In the genomic region with DNA sequence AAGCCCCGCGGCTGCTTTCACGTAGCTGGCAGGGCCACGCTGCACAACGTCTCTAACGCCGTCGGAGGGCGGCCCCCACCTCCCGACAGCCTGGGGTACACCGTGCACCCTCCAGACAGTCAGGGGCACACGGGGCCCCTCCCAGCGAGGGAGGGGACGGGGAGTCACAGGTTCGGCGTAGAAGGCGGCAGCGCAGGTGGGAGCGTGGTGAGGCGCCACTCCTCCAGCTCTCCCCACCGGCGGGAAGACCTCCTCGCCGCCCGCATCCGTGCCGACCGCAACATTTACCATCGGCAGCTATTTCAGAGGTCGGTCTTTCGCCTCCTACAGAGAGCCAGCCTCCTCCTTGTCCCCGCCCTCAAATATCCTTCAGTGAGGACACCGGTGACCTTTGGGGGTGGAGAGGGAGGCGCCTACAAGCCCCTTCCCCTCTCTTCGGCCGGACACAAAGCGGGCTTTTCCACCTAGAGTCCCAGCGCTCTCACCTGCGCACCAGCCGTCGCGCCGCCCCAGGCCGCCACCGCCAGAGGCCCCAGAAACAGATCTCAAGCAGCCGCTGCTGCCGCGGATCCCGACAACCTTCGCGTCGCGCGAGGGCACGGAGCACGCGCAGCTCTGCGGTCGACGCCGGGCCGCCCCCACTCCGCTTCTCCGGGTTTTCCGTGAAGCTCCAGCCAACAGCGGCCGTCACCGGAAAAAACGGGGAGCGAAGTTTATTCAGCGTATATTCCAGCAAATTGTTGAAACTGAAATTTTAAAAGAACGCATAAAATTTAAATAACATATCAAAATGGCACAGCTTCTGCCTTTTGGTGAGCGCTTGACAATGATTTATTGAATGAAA, we compare ENCODE assay signal across 1 cellular context.
TF ChIP-seq lines count a peak whose summit lies in the region.

A gene (minus strand): TSS at position 600 of the 844 bp plus-strand sequence. CDS start 20,708 bp downstream, outside the sequence.

TF ChIP-seq in K562, 482 proteins besides CTCF, POLR2A, EP300 and RAD21 (continued from another document and continues in another):
- TF ChIP-seq, protein P1, sequence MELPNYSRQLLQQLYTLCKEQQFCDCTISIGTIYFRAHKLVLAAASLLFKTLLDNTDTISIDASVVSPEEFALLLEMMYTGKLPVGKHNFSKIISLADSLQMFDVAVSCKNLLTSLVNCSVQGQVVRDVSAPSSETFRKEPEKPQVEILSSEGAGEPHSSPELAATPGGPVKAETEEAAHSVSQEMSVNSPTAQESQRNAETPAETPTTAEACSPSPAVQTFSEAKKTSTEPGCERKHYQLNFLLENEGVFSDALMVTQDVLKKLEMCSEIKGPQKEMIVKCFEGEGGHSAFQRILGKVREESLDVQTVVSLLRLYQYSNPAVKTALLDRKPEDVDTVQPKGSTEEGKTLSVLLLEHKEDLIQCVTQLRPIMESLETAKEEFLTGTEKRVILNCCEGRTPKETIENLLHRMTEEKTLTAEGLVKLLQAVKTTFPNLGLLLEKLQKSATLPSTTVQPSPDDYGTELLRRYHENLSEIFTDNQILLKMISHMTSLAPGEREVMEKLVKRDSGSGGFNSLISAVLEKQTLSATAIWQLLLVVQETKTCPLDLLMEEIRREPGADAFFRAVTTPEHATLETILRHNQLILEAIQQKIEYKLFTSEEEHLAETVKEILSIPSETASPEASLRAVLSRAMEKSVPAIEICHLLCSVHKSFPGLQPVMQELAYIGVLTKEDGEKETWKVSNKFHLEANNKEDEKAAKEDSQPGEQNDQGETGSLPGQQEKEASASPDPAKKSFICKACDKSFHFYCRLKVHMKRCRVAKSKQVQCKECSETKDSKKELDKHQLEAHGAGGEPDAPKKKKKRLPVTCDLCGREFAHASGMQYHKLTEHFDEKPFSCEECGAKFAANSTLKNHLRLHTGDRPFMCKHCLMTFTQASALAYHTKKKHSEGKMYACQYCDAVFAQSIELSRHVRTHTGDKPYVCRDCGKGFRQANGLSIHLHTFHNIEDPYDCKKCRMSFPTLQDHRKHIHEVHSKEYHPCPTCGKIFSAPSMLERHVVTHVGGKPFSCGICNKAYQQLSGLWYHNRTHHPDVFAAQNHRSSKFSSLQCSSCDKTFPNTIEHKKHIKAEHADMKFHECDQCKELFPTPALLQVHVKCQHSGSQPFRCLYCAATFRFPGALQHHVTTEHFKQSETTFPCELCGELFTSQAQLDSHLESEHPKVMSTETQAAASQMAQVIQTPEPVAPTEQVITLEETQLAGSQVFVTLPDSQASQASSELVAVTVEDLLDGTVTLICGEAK (IDR thresholded peaks at IDR 0.05) = no peak
- TF ChIP-seq, protein P1 (CRISPR knock-in tag; IDR thresholded peaks at IDR 0.05) = no peak
- TF ChIP-seq TRIM24 (IDR thresholded peaks at IDR 0.05) = no peak
- peak; percentile 91 for TF ChIP-seq POLR2G (IDR thresholded peaks at IDR 0.05; ENCODE audit: low read depth, low read length)
- no peak for TF ChIP-seq C11orf30 (IDR thresholded peaks at IDR 0.05; ENCODE audit: low read depth)
- TF ChIP-seq KLF13 (tag; IDR thresholded peaks at IDR 0.05; ENCODE audit: borderline replicate concordance, low read depth) = no peak
- TF ChIP-seq RBM15 (IDR thresholded peaks at IDR 0.05; ENCODE audit: insufficient read depth, low read length) = no peak
- TF ChIP-seq KAT2B (IDR thresholded peaks at IDR 0.05; ENCODE audit: low read depth, low read length) = no peak
- no peak for TF ChIP-seq NFIC (IDR thresholded peaks at IDR 0.05)
- no peak for TF ChIP-seq CREBBP (IDR thresholded peaks at IDR 0.05; ENCODE audit: low read depth, low read length)
- TF ChIP-seq ARID2 (IDR thresholded peaks at IDR 0.05) = no peak
- TF ChIP-seq CCAR2 (IDR thresholded peaks at IDR 0.05; ENCODE audit: low read depth, low read length) = no peak
- TF ChIP-seq ZNF445 (CRISPR knock-in tag; IDR thresholded peaks at IDR 0.05; ENCODE audit: low read depth) = no peak
- no peak for TF ChIP-seq DIDO1 (tag; IDR thresholded peaks at IDR 0.05; ENCODE audit: low read depth)
- TF ChIP-seq ARNT (IDR thresholded peaks at IDR 0.05) = no peak
- peak in 1 of 2 experiments; percentile 12; a peak in 1 of 4 replicates for TF ChIP-seq HDAC1 (IDR thresholded peaks at IDR 0.05)
- TF ChIP-seq TAL1 (IDR thresholded peaks at IDR 0.05) = no peak
- no peak for TF ChIP-seq CEBPB (tag; IDR thresholded peaks at IDR 0.05)
- no peak for TF ChIP-seq BRF1 (IDR thresholded peaks at IDR 0.05; ENCODE audit: borderline replicate concordance, extremely low read depth, insufficient read length)
- TF ChIP-seq ZNF184 (CRISPR knock-in tag; IDR thresholded peaks at IDR 0.05) = no peak
- no peak for TF ChIP-seq ETV6 (IDR thresholded peaks at IDR 0.05; ENCODE audit: borderline replicate concordance in 1 of 2, low read depth in 2 of 2, low read length in 1 of 2)
- TF ChIP-seq ETV6 (CRISPR knock-in tag; IDR thresholded peaks at IDR 0.05; ENCODE audit: borderline replicate concordance) = no peak
- TF ChIP-seq, protein P2, sequence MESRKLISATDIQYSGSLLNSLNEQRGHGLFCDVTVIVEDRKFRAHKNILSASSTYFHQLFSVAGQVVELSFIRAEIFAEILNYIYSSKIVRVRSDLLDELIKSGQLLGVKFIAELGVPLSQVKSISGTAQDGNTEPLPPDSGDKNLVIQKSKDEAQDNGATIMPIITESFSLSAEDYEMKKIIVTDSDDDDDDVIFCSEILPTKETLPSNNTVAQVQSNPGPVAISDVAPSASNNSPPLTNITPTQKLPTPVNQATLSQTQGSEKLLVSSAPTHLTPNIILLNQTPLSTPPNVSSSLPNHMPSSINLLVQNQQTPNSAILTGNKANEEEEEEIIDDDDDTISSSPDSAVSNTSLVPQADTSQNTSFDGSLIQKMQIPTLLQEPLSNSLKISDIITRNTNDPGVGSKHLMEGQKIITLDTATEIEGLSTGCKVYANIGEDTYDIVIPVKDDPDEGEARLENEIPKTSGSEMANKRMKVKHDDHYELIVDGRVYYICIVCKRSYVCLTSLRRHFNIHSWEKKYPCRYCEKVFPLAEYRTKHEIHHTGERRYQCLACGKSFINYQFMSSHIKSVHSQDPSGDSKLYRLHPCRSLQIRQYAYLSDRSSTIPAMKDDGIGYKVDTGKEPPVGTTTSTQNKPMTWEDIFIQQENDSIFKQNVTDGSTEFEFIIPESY (CRISPR knock-in tag; IDR thresholded peaks at IDR 0.05) = 0 out of 2 replicates have a peak, but pooled peaks have one; percentile 12
- no peak for TF ChIP-seq PPARD (CRISPR knock-in tag; IDR thresholded peaks at IDR 0.05)
- TF ChIP-seq, protein P3, sequence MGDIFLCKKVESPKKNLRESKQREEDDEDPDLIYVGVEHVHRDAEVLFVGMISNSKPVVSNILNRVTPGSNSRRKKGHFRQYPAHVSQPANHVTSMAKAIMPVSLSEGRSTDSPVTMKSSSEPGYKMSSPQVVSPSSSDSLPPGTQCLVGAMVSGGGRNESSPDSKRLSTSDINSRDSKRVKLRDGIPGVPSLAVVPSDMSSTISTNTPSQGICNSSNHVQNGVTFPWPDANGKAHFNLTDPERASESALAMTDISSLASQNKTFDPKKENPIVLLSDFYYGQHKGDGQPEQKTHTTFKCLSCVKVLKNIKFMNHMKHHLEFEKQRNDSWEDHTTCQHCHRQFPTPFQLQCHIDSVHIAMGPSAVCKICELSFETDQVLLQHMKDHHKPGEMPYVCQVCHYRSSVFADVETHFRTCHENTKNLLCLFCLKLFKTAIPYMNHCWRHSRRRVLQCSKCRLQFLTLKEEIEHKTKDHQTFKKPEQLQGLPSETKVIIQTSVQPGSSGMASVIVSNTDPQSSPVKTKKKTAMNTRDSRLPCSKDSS (IDR thresholded peaks at IDR 0.05; ENCODE audit: low read depth, partially characterized antibody) = no peak
- TF ChIP-seq SLC30A9 (CRISPR knock-in tag; IDR thresholded peaks at IDR 0.05) = no peak
- TF ChIP-seq BHLHE40 (IDR thresholded peaks at IDR 0.05; ENCODE audit: low read length) = peak; percentile 53; the same call in 1 of the 2 replicates
- TF ChIP-seq, protein P4, sequence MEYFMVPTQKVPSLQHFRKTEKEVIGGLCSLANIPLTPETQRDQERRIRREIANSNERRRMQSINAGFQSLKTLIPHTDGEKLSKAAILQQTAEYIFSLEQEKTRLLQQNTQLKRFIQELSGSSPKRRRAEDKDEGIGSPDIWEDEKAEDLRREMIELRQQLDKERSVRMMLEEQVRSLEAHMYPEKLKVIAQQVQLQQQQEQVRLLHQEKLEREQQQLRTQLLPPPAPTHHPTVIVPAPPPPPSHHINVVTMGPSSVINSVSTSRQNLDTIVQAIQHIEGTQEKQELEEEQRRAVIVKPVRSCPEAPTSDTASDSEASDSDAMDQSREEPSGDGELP (CRISPR knock-in tag; IDR thresholded peaks at IDR 0.05; ENCODE audit: borderline replicate concordance) = peak; percentile 72
- no peak for TF ChIP-seq RBM14 (IDR thresholded peaks at IDR 0.05; ENCODE audit: borderline replicate concordance, insufficient read depth, low read depth, low read length)
- TF ChIP-seq XRCC3 (IDR thresholded peaks at IDR 0.05) = no peak
- TF ChIP-seq NFE2L1 (tag; IDR thresholded peaks at IDR 0.05; ENCODE audit: borderline replicate concordance, low read depth) = no peak
- TF ChIP-seq, protein P5, sequence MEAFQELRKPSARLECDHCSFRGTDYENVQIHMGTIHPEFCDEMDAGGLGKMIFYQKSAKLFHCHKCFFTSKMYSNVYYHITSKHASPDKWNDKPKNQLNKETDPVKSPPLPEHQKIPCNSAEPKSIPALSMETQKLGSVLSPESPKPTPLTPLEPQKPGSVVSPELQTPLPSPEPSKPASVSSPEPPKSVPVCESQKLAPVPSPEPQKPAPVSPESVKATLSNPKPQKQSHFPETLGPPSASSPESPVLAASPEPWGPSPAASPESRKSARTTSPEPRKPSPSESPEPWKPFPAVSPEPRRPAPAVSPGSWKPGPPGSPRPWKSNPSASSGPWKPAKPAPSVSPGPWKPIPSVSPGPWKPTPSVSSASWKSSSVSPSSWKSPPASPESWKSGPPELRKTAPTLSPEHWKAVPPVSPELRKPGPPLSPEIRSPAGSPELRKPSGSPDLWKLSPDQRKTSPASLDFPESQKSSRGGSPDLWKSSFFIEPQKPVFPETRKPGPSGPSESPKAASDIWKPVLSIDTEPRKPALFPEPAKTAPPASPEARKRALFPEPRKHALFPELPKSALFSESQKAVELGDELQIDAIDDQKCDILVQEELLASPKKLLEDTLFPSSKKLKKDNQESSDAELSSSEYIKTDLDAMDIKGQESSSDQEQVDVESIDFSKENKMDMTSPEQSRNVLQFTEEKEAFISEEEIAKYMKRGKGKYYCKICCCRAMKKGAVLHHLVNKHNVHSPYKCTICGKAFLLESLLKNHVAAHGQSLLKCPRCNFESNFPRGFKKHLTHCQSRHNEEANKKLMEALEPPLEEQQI (IDR thresholded peaks at IDR 0.05) = no peak
- TF ChIP-seq, protein P6, sequence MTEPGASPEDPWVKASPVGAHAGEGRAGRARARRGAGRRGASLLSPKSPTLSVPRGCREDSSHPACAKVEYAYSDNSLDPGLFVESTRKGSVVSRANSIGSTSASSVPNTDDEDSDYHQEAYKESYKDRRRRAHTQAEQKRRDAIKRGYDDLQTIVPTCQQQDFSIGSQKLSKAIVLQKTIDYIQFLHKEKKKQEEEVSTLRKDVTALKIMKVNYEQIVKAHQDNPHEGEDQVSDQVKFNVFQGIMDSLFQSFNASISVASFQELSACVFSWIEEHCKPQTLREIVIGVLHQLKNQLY (CRISPR knock-in tag; conservative IDR thresholded peaks at IDR 0.05) = no peak; a peak in 1 of 4 replicates
- TF ChIP-seq, protein P7, sequence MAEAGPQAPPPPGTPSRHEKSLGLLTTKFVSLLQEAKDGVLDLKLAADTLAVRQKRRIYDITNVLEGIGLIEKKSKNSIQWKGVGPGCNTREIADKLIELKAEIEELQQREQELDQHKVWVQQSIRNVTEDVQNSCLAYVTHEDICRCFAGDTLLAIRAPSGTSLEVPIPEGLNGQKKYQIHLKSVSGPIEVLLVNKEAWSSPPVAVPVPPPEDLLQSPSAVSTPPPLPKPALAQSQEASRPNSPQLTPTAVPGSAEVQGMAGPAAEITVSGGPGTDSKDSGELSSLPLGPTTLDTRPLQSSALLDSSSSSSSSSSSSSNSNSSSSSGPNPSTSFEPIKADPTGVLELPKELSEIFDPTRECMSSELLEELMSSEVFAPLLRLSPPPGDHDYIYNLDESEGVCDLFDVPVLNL (CRISPR knock-in tag; IDR thresholded peaks at IDR 0.05; ENCODE audit: low read depth) = peak; percentile 46; the same call in 1 of the 2 replicates
- TF ChIP-seq ZNF785 (CRISPR knock-in tag; IDR thresholded peaks at IDR 0.05) = no peak
- TF ChIP-seq GABPA (tag; conservative IDR thresholded peaks at IDR 0.05; ENCODE audit: low read depth) = no peak
- TF ChIP-seq, protein P8, sequence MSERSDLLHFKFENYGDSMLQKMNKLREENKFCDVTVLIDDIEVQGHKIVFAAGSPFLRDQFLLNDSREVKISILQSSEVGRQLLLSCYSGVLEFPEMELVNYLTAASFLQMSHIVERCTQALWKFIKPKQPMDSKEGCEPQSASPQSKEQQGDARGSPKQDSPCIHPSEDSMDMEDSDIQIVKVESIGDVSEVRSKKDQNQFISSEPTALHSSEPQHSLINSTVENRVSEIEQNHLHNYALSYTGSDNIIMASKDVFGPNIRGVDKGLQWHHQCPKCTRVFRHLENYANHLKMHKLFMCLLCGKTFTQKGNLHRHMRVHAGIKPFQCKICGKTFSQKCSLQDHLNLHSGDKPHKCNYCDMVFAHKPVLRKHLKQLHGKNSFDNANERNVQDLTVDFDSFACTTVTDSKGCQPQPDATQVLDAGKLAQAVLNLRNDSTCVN (CRISPR knock-in tag; IDR thresholded peaks at IDR 0.05) = no peak
- no peak for TF ChIP-seq BRCA1 (IDR thresholded peaks at IDR 0.05)
- no peak for TF ChIP-seq BRCA1 (CRISPR knock-in tag; IDR thresholded peaks at IDR 0.05)
- no peak for TF ChIP-seq KDM4B (IDR thresholded peaks at IDR 0.05; ENCODE audit: borderline replicate concordance in 2 of 2, low read depth in 1 of 2)
